29 cellular contexts compared by ENCODE assay signal in the genomic region with DNA sequence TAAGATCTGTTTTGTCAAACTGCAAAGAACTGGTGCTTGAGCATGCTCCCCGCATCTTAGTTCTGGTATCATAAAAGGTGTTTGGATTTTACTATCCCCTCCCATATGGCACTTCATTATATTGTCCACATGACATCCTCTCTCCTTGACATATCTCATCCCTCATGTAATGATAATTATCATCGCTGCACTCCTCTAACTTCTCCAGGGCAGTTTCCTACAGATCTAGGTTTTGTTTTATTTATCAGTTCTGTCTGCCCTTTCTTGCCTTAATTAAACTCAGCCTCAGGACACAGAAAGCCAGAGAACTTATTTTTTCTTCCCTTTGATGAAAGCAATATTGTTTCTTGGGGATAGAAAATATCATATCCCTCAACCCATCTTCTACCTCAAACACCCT.
DNase-seq lines count a peak whose midpoint lies in the region; ATAC-seq and TF ChIP-seq lines count a peak whose summit lies in the region.
"Had no signal": no experiment of that assay in that cellular context is flagged by ENCODE, and none has a peak within 500 bp of the region (broad histone marks: within the 10 kb centered on the region; RNA-seq: fewer than 3 reads in every experiment).

No MANE protein-coding gene starts in this region.

- H3K36me3 ChIP-seq in SK-N-SH (replicated peaks in 1 of 2; ENCODE audit: control insufficient read depth in 1 of 2, insufficient read depth in 2 of 2, low read length in 1 of 2) (no peaks in the 10 kb centered on the region), Karpas-422 (ENCODE audit: insufficient read depth, low read length) (no peaks in the 10 kb centered on the region)
- H3K36me3 ChIP-seq: BE2C; BLaER1; BLaER1 treated with 17β-estradiol and CSF1 and Interleukin-3, amounts not matched to agents 10 nM and 100 nM had no signal

- no peak overlapping the region for H2AFZ ChIP-seq in SK-N-SH (ENCODE audit: low read depth)
- H2AFZ ChIP-seq in Karpas-422 (ENCODE audit: low read length), result no peak overlapping the region; the same call in 1 of the 2 replicates

- no peak for TF ChIP-seq RAD21 in SK-N-SH (IDR thresholded peaks at IDR 0.05; ENCODE audit: low read length)

- no peak for DNase-seq in SK-N-SH
- no peak for DNase-seq in Karpas-422
- DNase-seq in GF-D8 (lab: John Stamatoyannopoulos, UW), result no peak
- DNase-seq: 8988T; ACHN; AML-193; BE2C; C1 segment of cervical spinal cord; Caco-2; Calu3; CD4-positive, alpha-beta memory T cell; CD4-positive, alpha-beta T cell; CD4-positive, CD25-positive, alpha-beta regulatory T cell; CD8-positive, alpha-beta memory T cell; CD8-positive, alpha-beta T cell; COR-L47; DMS 273 treated with DMSO at 0.1 percent for 48 hours; DMS153; DMS53; DMS79; DMS79 treated with DMSO at 0.1 percent for 48 hours; DND-41; EL had no signal

- H3K9me3 ChIP-seq in SK-N-SH (no peaks in the 10 kb centered on the region), Karpas-422 (ENCODE audit: low read length) (no peaks in the 10 kb centered on the region)
- H3K9me3 ChIP-seq: A549, BE2C, Caco-2 had no signal

- no peak for ATAC-seq in SK-N-SH treated with all-trans-retinoic acid at 6 μM for 48 hours
- ATAC-seq: A549; CD8-positive, alpha-beta T cell had no signal

- POLR2A ChIA-PET in SK-N-SH (lab: Yijun Ruan, JAX), result no interaction called here

- H3K27me3 ChIP-seq in SK-N-SH (ENCODE audit: insufficient read depth), result no peaks in the 10 kb centered on the region
- H3K27me3 ChIP-seq in Karpas-422 (ENCODE audit: low read length), result no peaks in the 10 kb centered on the region
- H3K27me3 ChIP-seq: BE2C; BLaER1; BLaER1 treated with 17β-estradiol and CSF1 and Interleukin-3, amounts not matched to agents 10 nM and 100 nM had no signal

- CTCF ChIA-PET in SK-N-SH (lab: Yijun Ruan, JAX), result no interaction called here

- H3K79me2 ChIP-seq in SK-N-SH (ENCODE audit: insufficient read depth) (no peaks in the 10 kb centered on the region), Karpas-422 (ENCODE audit: low read length) (no peaks in the 10 kb centered on the region)

- TF ChIP-seq EP300 in SK-N-SH (IDR thresholded peaks at IDR 0.05; ENCODE audit: borderline replicate concordance in 1 of 2, low read depth in 1 of 2, low read length in 1 of 2), result peak; percentile 20 to 99; a peak in 3 of 4 replicates

- 18% methylated on average over 2 of the region's 2 CpGs for WGBS in SK-N-SH (ENCODE audit: low lambda C conversion rate)

- no peak overlapping the region for H3K4me3 ChIP-seq in SK-N-SH (ENCODE audit: low read depth in 2 of 2, low read length in 1 of 2)
- H3K4me3 ChIP-seq in Karpas-422 (ENCODE audit: low read length), result no peak overlapping the region
- H3K4me3 ChIP-seq: A549; BLaER1; BLaER1 treated with 17β-estradiol and CSF1 and Interleukin-3, amounts not matched to agents 10 nM and 100 nM had no signal

- no peaks in the 10 kb centered on the region for H4K20me1 ChIP-seq in SK-N-SH (ENCODE audit: insufficient read depth)
- H4K20me1 ChIP-seq in Karpas-422 (ENCODE audit: insufficient read depth, low read depth, low read length), result no peaks in the 10 kb centered on the region
- H4K20me1 ChIP-seq: BLaER1; BLaER1 treated with 17β-estradiol and CSF1 and Interleukin-3, amounts not matched to agents 10 nM and 100 nM had no signal

- H3K27ac ChIP-seq in SK-N-SH (ENCODE audit: low read depth in 2 of 2, low read length in 1 of 2), result peak overlapping the region in 1 of 2 experiments; percentile 93; a peak in 2 of 4 replicates
- H3K27ac ChIP-seq in Karpas-422 (ENCODE audit: low read length), result peak overlapping the region; percentile 44
- H3K27ac ChIP-seq: 22Rv1, A549, BLaER1, C4-2B had no signal

- TF ChIP-seq CTCF in SK-N-SH (IDR thresholded peaks at IDR 0.05), result no peak

- H3K9me2 ChIP-seq in SK-N-SH (no peaks in the 10 kb centered on the region), Karpas-422 (replicated peaks; ENCODE audit: insufficient read depth, low read length) (no peaks in the 10 kb centered on the region)

- H3K9ac ChIP-seq in SK-N-SH (no peak overlapping the region), Karpas-422 (ENCODE audit: low read length) (no peak overlapping the region)
- H3K9ac ChIP-seq: BLaER1; BLaER1 treated with 17β-estradiol and CSF1 and Interleukin-3, amounts not matched to agents 10 nM and 100 nM had no signal

- H3K4me2 ChIP-seq in SK-N-SH (no peak overlapping the region), Karpas-422 (ENCODE audit: low read depth, low read length, poor library complexity, severe bottlenecking) (peak overlapping the region; percentile 21)
- H3K4me2 ChIP-seq: A549, BLaER1 had no signal

- H3F3A ChIP-seq in SK-N-SH (replicated peaks; ENCODE audit: insufficient read depth), result no peaks in the 10 kb centered on the region

- H3K4me1 ChIP-seq in SK-N-SH (ENCODE audit: control insufficient read depth in 1 of 2, insufficient read depth in 2 of 2, low read depth in 1 of 2, low read length in 1 of 2), result peaks cover 0 to 6% of the 10 kb centered on the region in 2 experiments; a peak in 2 of 4 replicates
- H3K4me1 ChIP-seq in Karpas-422 (ENCODE audit: low read length), result peaks cover 50% of the 10 kb centered on the region
- H3K4me1 ChIP-seq: A549, Caco-2 had no signal

TF ChIP-seq in SK-N-SH, 30 proteins besides CTCF, POLR2A, EP300 and RAD21:
- TF ChIP-seq TCF12 (IDR thresholded peaks at IDR 0.05) (peak; percentile 44), FOSL2 (IDR thresholded peaks at IDR 0.05; ENCODE audit: borderline replicate concordance, low read depth) (no peak), RFX5 (IDR thresholded peaks at IDR 0.05; ENCODE audit: low read length) (no peak), RCOR1 (IDR thresholded peaks at IDR 0.05; ENCODE audit: low read length) (peak; percentile 43; the same call in 1 of the 2 replicates), MXI1 (IDR thresholded peaks at IDR 0.05; ENCODE audit: low read depth, low read length) (peak; percentile 22; the same call in 1 of the 2 replicates), GATA2 (CRISPR knock-in tag; IDR thresholded peaks at IDR 0.05) (peak; percentile 65), ELF1 (IDR thresholded peaks at IDR 0.05) (no peak), FOXJ3 (CRISPR knock-in tag; IDR thresholded peaks at IDR 0.05) (peak; percentile 87), FOXM1 (IDR thresholded peaks at IDR 0.05; ENCODE audit: low read depth) (no peak)
- TF ChIP-seq, protein P1, sequence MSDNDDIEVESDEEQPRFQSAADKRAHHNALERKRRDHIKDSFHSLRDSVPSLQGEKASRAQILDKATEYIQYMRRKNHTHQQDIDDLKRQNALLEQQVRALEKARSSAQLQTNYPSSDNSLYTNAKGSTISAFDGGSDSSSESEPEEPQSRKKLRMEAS (IDR thresholded peaks at IDR 0.05; ENCODE audit: low read depth), result no peak

TF ChIP-seq in SK-N-SH treated with all-trans-retinoic acid at 6 μM for 48 hours, 23 proteins besides CTCF, POLR2A, EP300 and RAD21 (continues in another document):
- TF ChIP-seq, protein P2, sequence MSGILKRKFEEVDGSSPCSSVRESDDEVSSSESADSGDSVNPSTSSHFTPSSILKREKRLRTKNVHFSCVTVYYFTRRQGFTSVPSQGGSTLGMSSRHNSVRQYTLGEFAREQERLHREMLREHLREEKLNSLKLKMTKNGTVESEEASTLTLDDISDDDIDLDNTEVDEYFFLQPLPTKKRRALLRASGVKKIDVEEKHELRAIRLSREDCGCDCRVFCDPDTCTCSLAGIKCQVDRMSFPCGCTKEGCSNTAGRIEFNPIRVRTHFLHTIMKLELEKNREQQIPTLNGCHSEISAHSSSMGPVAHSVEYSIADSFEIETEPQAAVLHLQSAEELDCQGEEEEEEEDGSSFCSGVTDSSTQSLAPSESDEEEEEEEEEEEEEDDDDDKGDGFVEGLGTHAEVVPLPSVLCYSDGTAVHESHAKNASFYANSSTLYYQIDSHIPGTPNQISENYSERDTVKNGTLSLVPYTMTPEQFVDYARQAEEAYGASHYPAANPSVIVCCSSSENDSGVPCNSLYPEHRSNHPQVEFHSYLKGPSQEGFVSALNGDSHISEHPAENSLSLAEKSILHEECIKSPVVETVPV (CRISPR knock-in tag; IDR thresholded peaks at IDR 0.05), result no peak
- TF ChIP-seq ZC3H10 (CRISPR knock-in tag; IDR thresholded peaks at IDR 0.05) (no peak), TOX (CRISPR knock-in tag; IDR thresholded peaks at IDR 0.05; ENCODE audit: borderline replicate concordance) (no peak), ZNF70 (CRISPR knock-in tag; IDR thresholded peaks at IDR 0.05) (no peak), ZFP30 (CRISPR knock-in tag; IDR thresholded peaks at IDR 0.05) (no peak), ISL1 (CRISPR knock-in tag; IDR thresholded peaks at IDR 0.05) (no peak)
- TF ChIP-seq, protein P3, sequence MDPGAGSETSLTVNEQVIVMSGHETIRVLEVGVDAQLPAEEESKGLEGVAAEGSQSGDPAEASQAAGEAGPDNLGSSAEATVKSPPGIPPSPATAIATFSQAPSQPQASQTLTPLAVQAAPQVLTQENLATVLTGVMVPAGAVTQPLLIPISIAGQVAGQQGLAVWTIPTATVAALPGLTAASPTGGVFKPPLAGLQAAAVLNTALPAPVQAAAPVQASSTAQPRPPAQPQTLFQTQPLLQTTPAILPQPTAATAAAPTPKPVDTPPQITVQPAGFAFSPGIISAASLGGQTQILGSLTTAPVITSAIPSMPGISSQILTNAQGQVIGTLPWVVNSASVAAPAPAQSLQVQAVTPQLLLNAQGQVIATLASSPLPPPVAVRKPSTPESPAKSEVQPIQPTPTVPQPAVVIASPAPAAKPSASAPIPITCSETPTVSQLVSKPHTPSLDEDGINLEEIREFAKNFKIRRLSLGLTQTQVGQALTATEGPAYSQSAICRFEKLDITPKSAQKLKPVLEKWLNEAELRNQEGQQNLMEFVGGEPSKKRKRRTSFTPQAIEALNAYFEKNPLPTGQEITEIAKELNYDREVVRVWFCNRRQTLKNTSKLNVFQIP (CRISPR knock-in tag; IDR thresholded peaks at IDR 0.05; ENCODE audit: borderline replicate concordance, low read depth), result no peak
